Comparison of ENCODE assay signal across 21 cellular contexts in genomic region chr16:88086571-88087516, GRCh38.
A peak's percentile ranks its signal among the peaks of the same experiment; 100 is the strongest.
DNase-seq lines count a peak whose midpoint lies in the region; ATAC-seq, FAIRE-seq and TF ChIP-seq lines count a peak whose summit lies in the region.
"Had no signal": no experiment of that assay in that cellular context is flagged by ENCODE, and none has a peak within 500 bp of the region (broad histone marks: within the 10 kb centered on the region; RNA-seq: fewer than 3 reads in every experiment).

No MANE protein-coding gene starts in this region.

- H2AK5ac ChIP-seq in H1 (ENCODE audit: low read depth, low read length) = no peak overlapping the region

- TF ChIP-seq CTCF in GM13977 (IDR thresholded peaks at IDR 0.05; ENCODE audit: extremely low read depth, insufficient read depth, missing control alignments) = no peak
- TF ChIP-seq CTCF in HEK293 (tag by site-specific recombination; IDR thresholded peaks at IDR 0.05) = no peak
- no peak for TF ChIP-seq CTCF in H1 (IDR thresholded peaks at IDR 0.05; ENCODE audit: control extremely low read depth in 1 of 3, insufficient read depth in 1 of 3, low read depth in 1 of 3, low read length in 3 of 3)
- TF ChIP-seq CTCF in omental fat pad (IDR thresholded peaks at IDR 0.05) = no peak

- H4K5ac ChIP-seq in H1 (ENCODE audit: insufficient read length, low read depth, low read length) = no peak overlapping the region

- H3K79me1 ChIP-seq in H1 (ENCODE audit: low read depth, low read length) = no peaks in the 10 kb centered on the region

- H4K8ac ChIP-seq in H1 (ENCODE audit: extremely low read depth, insufficient read depth, low read length) = peak overlapping the region; percentile 51; the same call in 1 of the 2 replicates

- 89% methylated on average over 26 of the region's 34 CpGs; no CpG with 5 or more reads in 1 of the 2 experiments for WGBS in H1 (ENCODE audit: extremely low coverage in 1 of 2, insufficient coverage in 1 of 2, insufficient read length in 1 of 2, insufficient replicate concordance in 2 of 2, low coverage in 1 of 2, low lambda C conversion rate in 2 of 2, missing lambda C conversion rate in 1 of 2), 2 experiments

- H3K36me3 Mint-ChIP-seq in activated CD4-positive, alpha-beta T cell treated with anti-CD3 and anti-CD28 coated beads, Interleukin-2, amount 10 ng/mL, durations not matched to agents 7 days and 5 days (ENCODE audit: low read depth) = no peaks in the 10 kb centered on the region
- H3K36me3 Mint-ChIP-seq in activated CD4-positive, alpha-beta memory T cell treated with anti-CD3 and anti-CD28 coated beads for 36 hours = no peaks in the 10 kb centered on the region

- no peaks in the 10 kb centered on the region for H4K20me1 ChIP-seq in H1 (replicated peaks in 1 of 2; ENCODE audit: control insufficient read depth in 1 of 2, insufficient read depth in 2 of 2, low read length in 2 of 2)

- H3K27ac ChIP-seq in HEK293 (ENCODE audit: extremely low read depth, low read depth, low read length) (no peak overlapping the region), H1 (ENCODE audit: low read depth, low read length) (no peak overlapping the region)
- H3K27ac ChIP-seq: SK-N-MC had no signal

- H3K9me3 Mint-ChIP-seq in activated CD4-positive, alpha-beta T cell treated with anti-CD3 and anti-CD28 coated beads, Interleukin-2, amount 10 ng/mL, durations not matched to agents 7 days and 5 days = no peaks in the 10 kb centered on the region
- H3K9me3 Mint-ChIP-seq in activated CD4-positive, alpha-beta memory T cell treated with anti-CD3 and anti-CD28 coated beads for 36 hours = no peaks in the 10 kb centered on the region
- H3K9me3 Mint-ChIP-seq: CD8-positive, alpha-beta T cell had no signal

- H3K4me3 Mint-ChIP-seq in activated CD4-positive, alpha-beta T cell treated with anti-CD3 and anti-CD28 coated beads, Interleukin-2, amount 10 ng/mL, durations not matched to agents 7 days and 5 days = no peak overlapping the region
- no peak overlapping the region for H3K4me3 Mint-ChIP-seq in activated CD4-positive, alpha-beta memory T cell treated with anti-CD3 and anti-CD28 coated beads for 36 hours
- H3K4me3 Mint-ChIP-seq: CD8-positive, alpha-beta T cell had no signal

- no peak overlapping the region for H2AFZ ChIP-seq in H1 (ENCODE audit: low read length)

- H3K4ac ChIP-seq in H1 (replicated peaks; ENCODE audit: insufficient read length, low read depth, low read length) = no peak overlapping the region

- H3K9me3 ChIP-seq in HEK293 (ENCODE audit: control insufficient read depth, insufficient read depth, low read depth, low read length) = no peaks in the 10 kb centered on the region
- no peaks in the 10 kb centered on the region for H3K9me3 ChIP-seq in H1 (ENCODE audit: insufficient read depth in 2 of 2, low read depth in 1 of 2, low read length in 1 of 2)
- H3K9me3 ChIP-seq: HAP-1 had no signal

- no peak overlapping the region for H3K23ac ChIP-seq in H1 (ENCODE audit: insufficient read length)

- H2BK120ac ChIP-seq in H1 (replicated peaks; ENCODE audit: low read depth, low read length) = no peak overlapping the region

- H3K4me2 ChIP-seq in H1 (ENCODE audit: insufficient read depth in 1 of 2, low read depth in 2 of 2, low read length in 2 of 2) = no peak overlapping the region

- H3K4me3 ChIP-seq in HEK293 (ENCODE audit: low read depth, low read length) (no peak overlapping the region), H1 (ENCODE audit: extremely low read depth in 1 of 4, insufficient read depth in 2 of 4, low read depth in 3 of 4, low read length in 4 of 4) (no peak overlapping the region)
- H3K4me3 ChIP-seq: HAP-1, K562, SK-N-MC had no signal

- H3K18ac ChIP-seq in H1 (ENCODE audit: extremely low read depth, low read length) = no peak overlapping the region

- CTCF ChIA-PET in HEK293 (lab: Yijun Ruan, JAX) (no interaction called here), H1 (lab: Charles Lee; ENCODE audit: partially characterized antibody) (interaction anchor here (0.6 kb wide), 1 partner anchor 317 kb away, joined by 3 read pairs; no protein-coding TSS in a partner anchor)
- CTCF ChIA-PET in activated CD4-positive, alpha-beta T cell treated with anti-CD3 and anti-CD28 coated beads, Interleukin-2, amount 10 ng/mL, durations not matched to agents 7 days and 5 days (lab: Charles Lee) = no interaction called here
- CTCF ChIA-PET in activated CD4-positive, alpha-beta memory T cell treated with anti-CD3 and anti-CD28 coated beads for 36 hours (lab: Charles Lee) = no interaction called here

- no peaks in the 10 kb centered on the region for H3K79me2 ChIP-seq in H1 (ENCODE audit: control insufficient read depth in 1 of 2, insufficient read depth in 2 of 2, low read length in 2 of 2)

- no peak for FAIRE-seq in H1 (lab: Jason Lieb, UNC)
- FAIRE-seq: D721Med had no signal

- no peak overlapping the region for H2BK15ac ChIP-seq in H1 (ENCODE audit: low read length)

- no peak overlapping the region for H3K9ac ChIP-seq in H1 (replicated peaks in 1 of 4; ENCODE audit: extremely low read depth in 1 of 4, low read depth in 3 of 4, low read length in 3 of 4)

- H3K4me1 Mint-ChIP-seq in activated CD4-positive, alpha-beta T cell treated with anti-CD3 and anti-CD28 coated beads, Interleukin-2, amount 10 ng/mL, durations not matched to agents 7 days and 5 days = no peaks in the 10 kb centered on the region
- no peaks in the 10 kb centered on the region for H3K4me1 Mint-ChIP-seq in activated CD4-positive, alpha-beta memory T cell treated with anti-CD3 and anti-CD28 coated beads for 36 hours (ENCODE audit: low read depth)

- no peak for TF ChIP-seq POLR2A in H1 (IDR thresholded peaks at IDR 0.05; ENCODE audit: control extremely low read depth in 1 of 2, low read depth in 2 of 2, low read length in 2 of 2)

- no peak overlapping the region for H3K14ac ChIP-seq in H1 (ENCODE audit: insufficient read length)

- H2BK5ac ChIP-seq in H1 (ENCODE audit: low read depth, low read length) = no peak overlapping the region

- no peak overlapping the region for H3K27ac Mint-ChIP-seq in activated CD4-positive, alpha-beta T cell treated with anti-CD3 and anti-CD28 coated beads, Interleukin-2, amount 10 ng/mL, durations not matched to agents 7 days and 5 days
- no peak overlapping the region for H3K27ac Mint-ChIP-seq in activated CD4-positive, alpha-beta memory T cell treated with anti-CD3 and anti-CD28 coated beads for 36 hours
- H3K27ac Mint-ChIP-seq: CD8-positive, alpha-beta T cell had no signal

- no peak for TF ChIP-seq EP300 in H1 (IDR thresholded peaks at IDR 0.05; ENCODE audit: borderline replicate concordance in 1 of 2, low read depth in 2 of 2, low read length in 2 of 2)

- H3K4me1 ChIP-seq in HEK293 (ENCODE audit: control insufficient read depth, insufficient read depth, low read length) = no peaks in the 10 kb centered on the region
- peaks cover 0 to 4% (median 0%) of the 10 kb centered on the region in 4 experiments; a peak in 1 of 7 replicates for H3K4me1 ChIP-seq in H1 (replicated peaks in 1 of 4; ENCODE audit: control insufficient read depth in 3 of 4, insufficient read depth in 4 of 4, low read length in 3 of 4)
- H3K4me1 ChIP-seq: HAP-1 had no signal

- no peaks in the 10 kb centered on the region for H3K27me3 Mint-ChIP-seq in activated CD4-positive, alpha-beta T cell treated with anti-CD3 and anti-CD28 coated beads, Interleukin-2, amount 10 ng/mL, durations not matched to agents 7 days and 5 days
- no peaks in the 10 kb centered on the region for H3K27me3 Mint-ChIP-seq in activated CD4-positive, alpha-beta memory T cell treated with anti-CD3 and anti-CD28 coated beads for 36 hours

- in situ Hi-C loops in GM13977 (cut with MboI; ENCODE audit: low pct_unique_long_range_greater_than_20kb, low sequenced_read_pairs, unreplicated experiment) = no loop called here

- H3K23me2 ChIP-seq in H1 (ENCODE audit: low read depth, low read length) = no peaks in the 10 kb centered on the region

- no peak overlapping the region for H3K56ac ChIP-seq in H1 (replicated peaks; ENCODE audit: insufficient read length, low read depth, low read length)

- no peak overlapping the region for H4K91ac ChIP-seq in H1 (replicated peaks; ENCODE audit: insufficient read length, low read length)

- no peak overlapping the region for H2BK20ac ChIP-seq in H1 (ENCODE audit: low read length)

- intact Hi-C loops in activated CD4-positive, alpha-beta memory T cell treated with anti-CD3 and anti-CD28 coated beads for 36 hours (cut with micrococcal nuclease) = no loop called here

- H2BK12ac ChIP-seq in H1 (ENCODE audit: low read depth, low read length) = no peak overlapping the region

- DNase-seq in GM13977 (ENCODE audit: low spot score) (peak; percentile 22), H1 (ENCODE audit: low read depth in 1 of 2, low spot score in 2 of 2) (no peak), omental fat pad (ENCODE audit: low spot score) (no peak), NCI-H1694 (lab: John Stamatoyannopoulos, UW) (no peak)
- no peak for DNase-seq in activated CD4-positive, alpha-beta T cell treated with anti-CD3 and anti-CD28 coated beads, Interleukin-2, amount 10 ng/mL, durations not matched to agents 7 days and 5 days
- DNase-seq in activated CD4-positive, alpha-beta memory T cell treated with anti-CD3 and anti-CD28 coated beads for 36 hours = no peak
- DNase-seq: CD8-positive, alpha-beta T cell; DND-41; GF-D8; NCI-H1436 treated with DMSO at 0.1 percent for 48 hours; NCI-H226; NCI-H526 treated with DMSO at 0.1 percent for 48 hours; NK-92 treated with Interleukin-12 subunit alpha and Interleukin-12 subunit beta, amount 100 ng/mL, for 24 hours; OCI-M1; RPMI8226 had no signal

- no peak for TF ChIP-seq RAD21 in H1 (IDR thresholded peaks at IDR 0.05 in 1 of 2, conservative IDR thresholded peaks at IDR 0.05 in 1 of 2; ENCODE audit: low read depth in 2 of 2, low read length in 2 of 2)

- ATAC-seq in omental fat pad (ENCODE audit: low FRiP score) (peak; percentile 4), HG03432 (IDR thresholded peaks at IDR 0.05; ENCODE audit: unreplicated experiment) (no peak)
- ATAC-seq: CD8-positive, alpha-beta T cell; K562 had no signal

- H3K36me3 ChIP-seq in HEK293 (ENCODE audit: control insufficient read depth in 2 of 2, insufficient read depth in 1 of 2, low read length in 2 of 2) (no peaks in the 10 kb centered on the region), H1 (ENCODE audit: control insufficient read depth in 2 of 4, insufficient read depth in 4 of 4, low read length in 3 of 4) (0 out of 8 replicates have a peak, but pooled peaks cover 0 to 5% (median 0%) of the 10 kb centered on the region in 4 experiments)
- H3K36me3 ChIP-seq: HAP-1 had no signal

- H3K27me3 ChIP-seq in H1 (replicated peaks in 1 of 4; ENCODE audit: control insufficient read depth in 3 of 4, extremely low read depth in 1 of 4, insufficient read depth in 3 of 4, low read length in 3 of 4) = no peaks in the 10 kb centered on the region

- POLR2A ChIA-PET in HEK293 (lab: Yijun Ruan, JAX) = no interaction called here
- POLR2A ChIA-PET in H1 (lab: Charles Lee; ENCODE audit: partially characterized antibody) = no interaction called here
- POLR2A ChIA-PET in activated CD4-positive, alpha-beta T cell treated with anti-CD3 and anti-CD28 coated beads, Interleukin-2, amount 10 ng/mL, durations not matched to agents 7 days and 5 days (lab: Charles Lee) = no interaction called here
- POLR2A ChIA-PET in activated CD4-positive, alpha-beta memory T cell treated with anti-CD3 and anti-CD28 coated beads for 36 hours (lab: Charles Lee) = no interaction called here

TF ChIP-seq in HEK293, 187 proteins besides CTCF, POLR2A, EP300 and RAD21 (continues in another document):
- TF ChIP-seq KLF1 (tag by site-specific recombination; IDR thresholded peaks at IDR 0.05) = peak; percentile 91

TF ChIP-seq in H1, 55 proteins besides CTCF, POLR2A, EP300 and RAD21 (continues in another document):
- no peak for TF ChIP-seq SP2 (IDR thresholded peaks at IDR 0.05; ENCODE audit: low read length)
